9 cellular contexts compared by ENCODE assay signal in the genomic region with DNA sequence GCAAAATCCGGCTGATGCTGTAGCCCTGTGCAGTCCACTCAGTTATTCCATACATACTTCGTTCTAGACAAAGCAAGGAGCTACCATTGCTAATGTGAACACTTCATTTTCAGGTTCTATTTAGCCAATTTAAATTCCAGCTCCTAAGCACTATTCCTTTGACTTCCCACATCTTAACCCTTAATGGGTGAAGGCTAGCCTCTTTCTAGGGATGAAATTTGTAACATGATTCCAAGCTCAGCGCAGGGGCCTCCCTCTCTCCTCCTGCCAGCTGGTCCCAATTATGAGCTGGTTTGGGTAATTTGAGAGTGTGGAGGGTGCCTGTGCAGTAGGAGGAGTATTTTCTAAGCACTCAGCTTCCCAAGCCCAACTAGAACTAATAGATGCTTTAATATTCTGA. TPM values are rescaled to one million over a fixed set of nuclear protein-coding genes. Genes with fewer than 3 reads are reported as not detected.
A peak's percentile ranks its signal among the peaks of the same experiment; 100 is the strongest.
DNase-seq lines count a peak whose midpoint lies in the region; ATAC-seq and TF ChIP-seq lines count a peak whose summit lies in the region.
"Had no signal": no experiment of that assay in that cellular context is flagged by ENCODE, and none has a peak within 500 bp of the region (broad histone marks: within the 10 kb centered on the region; RNA-seq: fewer than 3 reads in every experiment).

No MANE protein-coding gene starts in this region.

- H3K4me3 ChIP-seq in fibroblast of pulmonary artery (replicated peaks; ENCODE audit: low read depth, low read length) (no peak overlapping the region), esophagus muscularis mucosa (no peak overlapping the region)

- DNase-seq in Right ventricle myocardium superior (no peak), cardiac septum (ENCODE audit: low spot score) (no peak), NCI-H748 (lab: John Stamatoyannopoulos, UW; ENCODE audit: unreplicated experiment) (peak; percentile 85), fibroblast of pulmonary artery (ENCODE audit: low read depth) (peak; percentile 42), foreskin melanocyte (no peak), esophagus muscularis mucosa (ENCODE audit: extremely low spot score) (no peak)
- no peak for DNase-seq in effector memory CD8-positive, alpha-beta T cell
- DNase-seq: activated naive CD4-positive, alpha-beta T cell treated with Interleukin-2 at 50 U/mL for 16 hours had no signal

- H3K27me3 ChIP-seq in esophagus muscularis mucosa: no peaks in the 10 kb centered on the region

- no peak for TF ChIP-seq EP300 in esophagus muscularis mucosa (IDR thresholded peaks at IDR 0.05)

- H3K27ac ChIP-seq in esophagus muscularis mucosa (replicated peaks in 1 of 4): peak overlapping the region in 2 of 4 donors; percentile 1 to 13

- no peak overlapping the region for H3K27ac Mint-ChIP-seq in effector memory CD8-positive, alpha-beta T cell

- TF ChIP-seq POLR2A in esophagus muscularis mucosa (IDR thresholded peaks at IDR 0.05; ENCODE audit: low read depth): no peak

- 76% methylated on average over 3 of the region's 3 CpGs for WGBS in esophagus muscularis mucosa

- peaks cover 0 to 8% of the 10 kb centered on the region in 2 donors for H3K27me3 Mint-ChIP-seq in effector memory CD8-positive, alpha-beta T cell

- TF ChIP-seq CTCF in fibroblast of pulmonary artery (IDR thresholded peaks at IDR 0.05; ENCODE audit: low read length, missing control alignments) (no peak), esophagus muscularis mucosa (IDR thresholded peaks at IDR 0.05) (no peak)

- H3K4me1 Mint-ChIP-seq in effector memory CD8-positive, alpha-beta T cell (ENCODE audit: low read depth in 2 of 2): peaks cover 0 to 9% of the 10 kb centered on the region in 2 donors

- H3K9me3 Mint-ChIP-seq in effector memory CD8-positive, alpha-beta T cell: no peaks in the 10 kb centered on the region

- H3K9me3 ChIP-seq in esophagus muscularis mucosa: no peaks in the 10 kb centered on the region

- no peak overlapping the region for H3K4me3 Mint-ChIP-seq in effector memory CD8-positive, alpha-beta T cell

- H3K36me3 ChIP-seq in esophagus muscularis mucosa: no peaks in the 10 kb centered on the region

- peak; percentile 33 for ATAC-seq in Right ventricle myocardium superior (ENCODE audit: poor library complexity)
- no peak for ATAC-seq in HG02798 (IDR thresholded peaks at IDR 0.05; ENCODE audit: poor library complexity, unreplicated experiment)
- ATAC-seq in effector memory CD8-positive, alpha-beta T cell (replicated peaks): no peak

- H3K36me3 Mint-ChIP-seq in effector memory CD8-positive, alpha-beta T cell (ENCODE audit: insufficient read depth): peaks cover 2% of the 10 kb centered on the region

- intact Hi-C loops in Right ventricle myocardium superior (cut with DNase I) (no loop called here), cardiac septum (cut with DNase I) (no loop called here), esophagus muscularis mucosa (cut with DNase I) (loop anchor here (2.0 kb wide), 1 partner anchor 201 kb away; no protein-coding TSS in a partner anchor)

- peaks cover 8 to 32% (median 29%) of the 10 kb centered on the region in 4 donors for H3K4me1 ChIP-seq in esophagus muscularis mucosa

RNA-seq across cellular contexts. Expression of a gene that starts 53.9 kb away (rescaled TPM):
- total RNA-seq in Right ventricle myocardium superior (81.5 TPM), cardiac septum (216 TPM), esophagus muscularis mucosa (100 to 1,000 TPM in 3 of 4 donors, 10 to 100 TPM in 1; 69.1 to 150 (median 106) TPM)

Comparison
In these comparisons a context has a peak if more than half of its experiments do, and no peak if none do; other contexts are left out.
1. DNase-seq: peak in NCI-H748 (single experiment) and fibroblast of pulmonary artery (single experiment); none in Right ventricle myocardium superior (single experiment), cardiac septum (single experiment), effector memory CD8-positive, alpha-beta T cell (0 of 3), foreskin melanocyte (single experiment) and esophagus muscularis mucosa (single experiment).